Comparison of ENCODE assay signal across 8 cellular contexts in genomic region chr2:132038179-132038882, GRCh38.
A peak's percentile ranks its signal among the peaks of the same experiment; 100 is the strongest.
DNase-seq lines count a peak whose midpoint lies in the region; ATAC-seq lines count a peak whose summit lies in the region.

No MANE protein-coding gene starts in this region.

- peak overlapping the region in 1 of 2 donors; percentile 46 for H3K9ac ChIP-seq in stomach smooth muscle (ENCODE audit: low read length in 2 of 2)

- no peaks in the 10 kb centered on the region for H3K36me3 Mint-ChIP-seq in activated CD4-positive, alpha-beta memory T cell treated with anti-CD3 and anti-CD28 coated beads for 36 hours
- no peaks in the 10 kb centered on the region for H3K36me3 Mint-ChIP-seq in activated CD4-positive, alpha-beta memory T cell treated with anti-CD3 and anti-CD28 coated beads, Interleukin-2, amount 10 ng/mL, durations not matched to agents 7 days and 5 days (ENCODE audit: low read depth)

- peaks cover 30% of the 10 kb centered on the region for H3K27me3 Mint-ChIP-seq in activated CD4-positive, alpha-beta memory T cell treated with anti-CD3 and anti-CD28 coated beads for 36 hours
- H3K27me3 Mint-ChIP-seq in activated CD4-positive, alpha-beta memory T cell treated with anti-CD3 and anti-CD28 coated beads, Interleukin-2, amount 10 ng/mL, durations not matched to agents 7 days and 5 days = peaks cover 26% of the 10 kb centered on the region

- no peak overlapping the region for H3K27ac Mint-ChIP-seq in activated CD4-positive, alpha-beta memory T cell treated with anti-CD3 and anti-CD28 coated beads for 36 hours
- H3K27ac Mint-ChIP-seq in activated CD4-positive, alpha-beta memory T cell treated with anti-CD3 and anti-CD28 coated beads, Interleukin-2, amount 10 ng/mL, durations not matched to agents 7 days and 5 days = no peak overlapping the region

- CTCF ChIA-PET in activated CD4-positive, alpha-beta memory T cell treated with anti-CD3 and anti-CD28 coated beads for 36 hours (lab: Charles Lee) = no interaction called here
- CTCF ChIA-PET in activated CD4-positive, alpha-beta memory T cell treated with anti-CD3 and anti-CD28 coated beads, Interleukin-2, amount 10 ng/mL, durations not matched to agents 7 days and 5 days (lab: Charles Lee) = no interaction called here

- H3K27ac ChIP-seq in SJSA1 (no peak overlapping the region), stomach smooth muscle (ENCODE audit: low read length) (peak overlapping the region; percentile 60)

- H3K4me3 ChIP-seq in SJSA1 (peak overlapping the region; percentile 24), iPS-18c (ENCODE audit: insufficient read depth, low read depth, low read length) (peak overlapping the region; percentile 69), stomach smooth muscle (ENCODE audit: low read length in 2 of 2) (peak overlapping the region; percentile 44 to 69)

- POLR2A ChIA-PET in activated CD4-positive, alpha-beta memory T cell treated with anti-CD3 and anti-CD28 coated beads for 36 hours (lab: Charles Lee) = no interaction called here
- POLR2A ChIA-PET in activated CD4-positive, alpha-beta memory T cell treated with anti-CD3 and anti-CD28 coated beads, Interleukin-2, amount 10 ng/mL, durations not matched to agents 7 days and 5 days (lab: Charles Lee) = no interaction called here

- no peak for DNase-seq in activated CD4-positive, alpha-beta memory T cell treated with anti-CD3 and anti-CD28 coated beads for 36 hours
- no peak for DNase-seq in activated CD4-positive, alpha-beta memory T cell treated with anti-CD3 and anti-CD28 coated beads, Interleukin-2, amount 10 ng/mL, durations not matched to agents 7 days and 5 days
- DNase-seq in SJSA1 (ENCODE audit: low read depth in 1 of 2, low spot score in 2 of 2) = peak in 1 of 2 experiments; percentile 3
- no peak for DNase-seq in NCI-H1048 (lab: John Stamatoyannopoulos, UW)

- H3K27me3 ChIP-seq in SJSA1 (replicated peaks) (peaks cover 28% of the 10 kb centered on the region), stomach smooth muscle (ENCODE audit: control insufficient read depth in 1 of 2, insufficient read depth in 2 of 2, low read length in 2 of 2) (no peaks in the 10 kb centered on the region)

- H3K4me1 ChIP-seq in SJSA1 (replicated peaks) (0 out of 2 replicates have a peak, but pooled peaks cover 7% of the 10 kb centered on the region), stomach smooth muscle (ENCODE audit: control insufficient read depth, insufficient read depth, low read length) (no peaks in the 10 kb centered on the region)

- H3K4me1 Mint-ChIP-seq in activated CD4-positive, alpha-beta memory T cell treated with anti-CD3 and anti-CD28 coated beads for 36 hours (ENCODE audit: low read depth) = peaks cover 5% of the 10 kb centered on the region
- no peaks in the 10 kb centered on the region for H3K4me1 Mint-ChIP-seq in activated CD4-positive, alpha-beta memory T cell treated with anti-CD3 and anti-CD28 coated beads, Interleukin-2, amount 10 ng/mL, durations not matched to agents 7 days and 5 days

- intact Hi-C loops in activated CD4-positive, alpha-beta memory T cell treated with anti-CD3 and anti-CD28 coated beads for 36 hours (cut with micrococcal nuclease) = no loop called here

- no peaks in the 10 kb centered on the region for H3K9me3 Mint-ChIP-seq in activated CD4-positive, alpha-beta memory T cell treated with anti-CD3 and anti-CD28 coated beads for 36 hours
- H3K9me3 Mint-ChIP-seq in activated CD4-positive, alpha-beta memory T cell treated with anti-CD3 and anti-CD28 coated beads, Interleukin-2, amount 10 ng/mL, durations not matched to agents 7 days and 5 days = no peaks in the 10 kb centered on the region

- H3K4me3 Mint-ChIP-seq in activated CD4-positive, alpha-beta memory T cell treated with anti-CD3 and anti-CD28 coated beads for 36 hours = peak overlapping the region; percentile 18
- H3K4me3 Mint-ChIP-seq in activated CD4-positive, alpha-beta memory T cell treated with anti-CD3 and anti-CD28 coated beads, Interleukin-2, amount 10 ng/mL, durations not matched to agents 7 days and 5 days = no peak overlapping the region

- no peak for ATAC-seq in GM18909 (IDR thresholded peaks at IDR 0.05; ENCODE audit: poor library complexity, unreplicated experiment)
- ATAC-seq in GM19328 (IDR thresholded peaks at IDR 0.05; ENCODE audit: unreplicated experiment) = no peak

- H3K36me3 ChIP-seq in SJSA1 (no peaks in the 10 kb centered on the region), stomach smooth muscle (ENCODE audit: control insufficient read depth in 2 of 2, insufficient read depth in 2 of 2, low read length in 2 of 2) (no peaks in the 10 kb centered on the region)

- H3K9me3 ChIP-seq in SJSA1 (replicated peaks) (no peaks in the 10 kb centered on the region), iPS-18c (ENCODE audit: control insufficient read depth, insufficient read depth, low read length) (no peaks in the 10 kb centered on the region), stomach smooth muscle (ENCODE audit: control insufficient read depth in 2 of 2, low read length in 2 of 2) (no peaks in the 10 kb centered on the region)
